In genomic region chr1:192607836-192608235, GRCh38 we compare ENCODE assay signal across 20 cellular contexts. TPM values are rescaled to one million over a fixed set of nuclear protein-coding genes. Genes with fewer than 3 reads are reported as not detected.
DNase-seq lines count a peak whose midpoint lies in the region; ATAC-seq and TF ChIP-seq lines count a peak whose summit lies in the region.
"Had no signal": no experiment of that assay in that cellular context is flagged by ENCODE, and none has a peak within 500 bp of the region (broad histone marks: within the 10 kb centered on the region; RNA-seq: fewer than 3 reads in every experiment).

No MANE protein-coding gene starts in this region.

- no peak overlapping the region for H3K27ac ChIP-seq in mammary epithelial cell (ENCODE audit: insufficient read depth, low read depth, low read length)
- H3K27ac ChIP-seq: SJSA1 had no signal

- in situ Hi-C loops in mammary epithelial cell (cut with MboI; ENCODE audit: low sequenced_read_pairs in 2 of 2) = loop anchor here in 1 of 2 donors (5.0 to 25.0 kb wide), 2 partner anchors 131 to 429 kb away; no protein-coding TSS in a partner anchor

- dilution Hi-C loops in mammary epithelial cell (cut with HindIII; ENCODE audit: low sequenced_read_pairs) = no loop called here

- no peaks in the 10 kb centered on the region for H3K27me3 Mint-ChIP-seq in activated naive CD4-positive, alpha-beta T cell treated with anti-CD3 and anti-CD28 coated beads, Interleukin-2, amount 50 U/mL, for 24 hours
- H3K27me3 Mint-ChIP-seq in activated naive CD4-positive, alpha-beta T cell treated with anti-CD3 and anti-CD28 coated beads for 36 hours (ENCODE audit: low read depth) = no peaks in the 10 kb centered on the region

- 31% methylated on average over 4 of the region's 4 CpGs for WGBS in mammary epithelial cell (ENCODE audit: low coverage, missing lambda C conversion rate)

- no peaks in the 10 kb centered on the region for H3K36me3 Mint-ChIP-seq in activated naive CD4-positive, alpha-beta T cell treated with anti-CD3 and anti-CD28 coated beads, Interleukin-2, amount 50 U/mL, for 24 hours
- no peaks in the 10 kb centered on the region for H3K36me3 Mint-ChIP-seq in activated naive CD4-positive, alpha-beta T cell treated with anti-CD3 and anti-CD28 coated beads for 36 hours (ENCODE audit: low read depth)

- intact Hi-C loops in activated naive CD4-positive, alpha-beta T cell treated with anti-CD3 and anti-CD28 coated beads for 36 hours (cut with micrococcal nuclease) = loop anchor here (2.0 kb wide), 2 partner anchors 33 to 91 kb away; no protein-coding TSS in a partner anchor
- intact Hi-C loops in mammary epithelial cell (cut with micrococcal nuclease) = no loop called here

- DNase-seq in activated naive CD4-positive, alpha-beta T cell treated with anti-CD3 and anti-CD28 coated beads for 36 hours = no peak
- peak; percentile 61 for DNase-seq in OCI-M1 (lab: John Stamatoyannopoulos, UW)
- peak; percentile 32 for DNase-seq in myocyte (ENCODE audit: low read depth)
- no peak for DNase-seq in cortex of kidney (lab: John Stamatoyannopoulos, UW)
- DNase-seq in mammary epithelial cell = no peak
- DNase-seq: C1 segment of cervical spinal cord, DMS153, HFFc6, MG63, NCI-H1092 treated with DMSO at 0.1 percent for 48 hours, NCI-H187, NCI-H2171, NCI-H446, NCI-H748 treated with DMSO at 0.1 percent for 48 hours had no signal

- CTCF ChIA-PET in activated naive CD4-positive, alpha-beta T cell treated with anti-CD3 and anti-CD28 coated beads for 36 hours (lab: Charles Lee) = interaction anchor here (2.0 to 2.1 kb wide), 2 partner anchors 131 to 133 kb away, joined by 9 to 10 read pairs; no protein-coding TSS in a partner anchor
- CTCF ChIA-PET in mammary epithelial cell (lab: Charles Lee; ENCODE audit: low non-redundant PET) = no interaction called here

- no peaks in the 10 kb centered on the region for H3K36me3 ChIP-seq in mammary epithelial cell (ENCODE audit: insufficient read depth, low read length)
- H3K36me3 ChIP-seq: MG63, SJSA1 had no signal

- H3K4me1 Mint-ChIP-seq in activated naive CD4-positive, alpha-beta T cell treated with anti-CD3 and anti-CD28 coated beads, Interleukin-2, amount 50 U/mL, for 24 hours = peaks cover 25% of the 10 kb centered on the region
- H3K4me1 Mint-ChIP-seq in activated naive CD4-positive, alpha-beta T cell treated with anti-CD3 and anti-CD28 coated beads for 36 hours (ENCODE audit: low read depth) = peaks cover 12% of the 10 kb centered on the region

- H3K27me3 ChIP-seq in mammary epithelial cell (ENCODE audit: insufficient read depth, low read length) = peaks cover 3% of the 10 kb centered on the region
- H3K27me3 ChIP-seq: MG63, SJSA1 had no signal

- no peak for TF ChIP-seq CTCF in mammary epithelial cell (conservative IDR thresholded peaks at IDR 0.05 in 1 of 2, IDR thresholded peaks at IDR 0.05 in 1 of 2; ENCODE audit: extremely low read depth in 1 of 2, insufficient read depth in 1 of 2, low read depth in 1 of 2, low read length in 2 of 2)

- ATAC-seq in GM19463 (IDR thresholded peaks at IDR 0.05; ENCODE audit: unreplicated experiment) (no peak), HG02970 (IDR thresholded peaks at IDR 0.05; ENCODE audit: low FRiP score, unreplicated experiment) (no peak)
- ATAC-seq: HepG2 had no signal

- H4K20me1 ChIP-seq in mammary epithelial cell (ENCODE audit: insufficient read depth, low read length) = no peaks in the 10 kb centered on the region

- H3K27ac Mint-ChIP-seq in activated naive CD4-positive, alpha-beta T cell treated with anti-CD3 and anti-CD28 coated beads, Interleukin-2, amount 50 U/mL, for 24 hours = peak overlapping the region; percentile 1
- H3K27ac Mint-ChIP-seq in activated naive CD4-positive, alpha-beta T cell treated with anti-CD3 and anti-CD28 coated beads for 36 hours = no peak overlapping the region
- H3K27ac Mint-ChIP-seq: HFFc6 had no signal

- no peak overlapping the region for H2AFZ ChIP-seq in mammary epithelial cell (ENCODE audit: low read depth, low read length)

- H3K4me2 ChIP-seq in mammary epithelial cell (ENCODE audit: insufficient read depth, low read depth, low read length) = no peak overlapping the region

- no TSS peak for BruUV-seq in mammary epithelial cell (replicated peaks; lab: Mats Ljungman, UMichigan)

- H3K79me2 ChIP-seq in mammary epithelial cell (ENCODE audit: insufficient read depth, low read length) = no peaks in the 10 kb centered on the region

- H3K9me3 Mint-ChIP-seq in activated naive CD4-positive, alpha-beta T cell treated with anti-CD3 and anti-CD28 coated beads, Interleukin-2, amount 50 U/mL, for 24 hours = no peaks in the 10 kb centered on the region
- no peaks in the 10 kb centered on the region for H3K9me3 Mint-ChIP-seq in activated naive CD4-positive, alpha-beta T cell treated with anti-CD3 and anti-CD28 coated beads for 36 hours
- H3K9me3 Mint-ChIP-seq: HFFc6 had no signal

- H3K4me1 ChIP-seq in mammary epithelial cell (ENCODE audit: insufficient read depth, low read length) = no peaks in the 10 kb centered on the region
- H3K4me1 ChIP-seq: SJSA1 had no signal

- H3K9ac ChIP-seq in mammary epithelial cell (ENCODE audit: insufficient read depth, low read length) = no peak overlapping the region

- H3K9me3 ChIP-seq in mammary epithelial cell (replicated peaks; ENCODE audit: insufficient read depth, low read length) = no peaks in the 10 kb centered on the region
- H3K9me3 ChIP-seq: MG63, SJSA1 had no signal

- H3K4me3 ChIP-seq in mammary epithelial cell (replicated peaks in 1 of 3; ENCODE audit: insufficient read depth in 1 of 3, low read depth in 2 of 3, low read length in 3 of 3) = no peak overlapping the region
- H3K4me3 ChIP-seq: MG63, SJSA1 had no signal

- H3K4me3 Mint-ChIP-seq in activated naive CD4-positive, alpha-beta T cell treated with anti-CD3 and anti-CD28 coated beads, Interleukin-2, amount 50 U/mL, for 24 hours = no peak overlapping the region
- no peak overlapping the region for H3K4me3 Mint-ChIP-seq in activated naive CD4-positive, alpha-beta T cell treated with anti-CD3 and anti-CD28 coated beads for 36 hours
- H3K4me3 Mint-ChIP-seq: HFFc6 had no signal

RNA-seq across cellular contexts. Expression of gene RGS13, which starts 28.1 kb away (rescaled TPM):
- not detected for total RNA-seq in activated naive CD4-positive, alpha-beta T cell treated with anti-CD3 and anti-CD28 coated beads for 36 hours
- total RNA-seq in myocyte (0.62 and 0.68 TPM in 2 replicates), mammary epithelial cell (not detected)
- 0.04 TPM for polyA plus RNA-seq in myocyte (2012)
- not detected for polyA plus RNA-seq in mammary epithelial cell
- polyA minus RNA-seq in mammary epithelial cell = not detected
- total RNA-seq: H1, HepG2, HFFc6, SJSA1 had no signal
- polyA plus RNA-seq: H1, HepG2 had no signal

RNA-seq across cellular contexts. Expression of gene RGS1, which starts 32.3 kb away (rescaled TPM):
- total RNA-seq in activated naive CD4-positive, alpha-beta T cell treated with anti-CD3 and anti-CD28 coated beads for 36 hours = 1 to 10 TPM; 4.4 to 6.0 TPM
- total RNA-seq in myocyte (0.43 TPM in 1 of 2 replicates, not detected in the other), mammary epithelial cell (not detected)
- 0.04 TPM for polyA plus RNA-seq in myocyte (2012)
- polyA plus RNA-seq in mammary epithelial cell = not detected
- polyA minus RNA-seq in mammary epithelial cell = not detected
- total RNA-seq: H1, HepG2, HFFc6, SJSA1 had no signal
- polyA plus RNA-seq: H1, HepG2 had no signal

Comparison
In these comparisons a context has a peak if more than half of its experiments do, and no peak if none do; other contexts are left out.
1. DNase-seq: peak in OCI-M1 (single experiment) and myocyte (single experiment); none in activated naive CD4-positive, alpha-beta T cell treated with anti-CD3 and anti-CD28 coated beads for 36 hours (single experiment), cortex of kidney (single experiment) and mammary epithelial cell (single experiment).